Comparison of ENCODE assay signal across 21 cellular contexts in genomic region chr12:5124401-5124800, GRCh38.
DNase-seq lines count a peak whose midpoint lies in the region; ATAC-seq and TF ChIP-seq lines count a peak whose summit lies in the region.
"Had no signal": no experiment of that assay in that cellular context is flagged by ENCODE, and none has a peak within 500 bp of the region (broad histone marks: within the 10 kb centered on the region; RNA-seq: fewer than 3 reads in every experiment).

No MANE protein-coding gene starts in this region.

- H2AK9ac ChIP-seq in IMR-90 (replicated peaks; ENCODE audit: low read depth, low read length, poor library complexity), result no peak overlapping the region

- peak overlapping the region; percentile 70 for H2AFZ ChIP-seq in IMR-90 (replicated peaks; ENCODE audit: low read length, poor library complexity)
- H2AFZ ChIP-seq: GM23248 had no signal

- H3K9me1 ChIP-seq in IMR-90 (ENCODE audit: insufficient read depth, low read length), result no peaks in the 10 kb centered on the region

- no peak overlapping the region; the same call in 1 of the 2 replicates for H3K18ac ChIP-seq in IMR-90 (ENCODE audit: low read depth, low read length)

- H2BK15ac ChIP-seq in IMR-90 (ENCODE audit: low read depth, low read length), result no peak overlapping the region

- no peak overlapping the region for H3K56ac ChIP-seq in IMR-90 (ENCODE audit: extremely low read depth, insufficient read depth, low read length)

- H2BK120ac ChIP-seq in IMR-90 (ENCODE audit: low read depth, low read length), result no peak overlapping the region

- no peaks in the 10 kb centered on the region for H4K20me1 ChIP-seq in IMR-90 (ENCODE audit: insufficient read depth, low read length)

- 0 out of 4 replicates have a peak overlapping the region, but pooled peaks of 1 of the 2 experiments have one; percentile 52 for H4K8ac ChIP-seq in IMR-90 (ENCODE audit: low read depth in 2 of 2, low read length in 2 of 2)

- TF ChIP-seq CTCF in IMR-90 (conservative IDR thresholded peaks at IDR 0.05; ENCODE audit: low read depth, low read length), result no peak
- TF ChIP-seq CTCF in WERI-Rb-1 (IDR thresholded peaks at IDR 0.05; ENCODE audit: low read depth, low read length), result no peak

- H3K27me3 ChIP-seq in IMR-90 (ENCODE audit: control insufficient read depth, insufficient read depth, low read length) (no peaks in the 10 kb centered on the region), WERI-Rb-1 (ENCODE audit: insufficient read depth, low read depth, severe bottlenecking) (no peaks in the 10 kb centered on the region)
- H3K27me3 ChIP-seq: BE2C had no signal

- no peaks in the 10 kb centered on the region for H3K79me1 ChIP-seq in IMR-90 (ENCODE audit: low read depth in 1 of 2, low read length in 2 of 2)

- H2AK5ac ChIP-seq in IMR-90 (ENCODE audit: low read depth, low read length), result no peak overlapping the region

- no peak overlapping the region for H3K9ac ChIP-seq in IMR-90 (ENCODE audit: low read depth, low read length)
- H3K9ac ChIP-seq: GM23248 had no signal

- POLR2A ChIA-PET in IMR-90 (lab: Charles Lee; ENCODE audit: unreplicated experiment), result no interaction called here

- ATAC-seq in IMR-90 (ENCODE audit: low read depth), result no peak
- ATAC-seq: GM12878 had no signal

- in situ Hi-C loops in IMR-90 (cut with MboI; ENCODE audit: low sequenced_read_pairs), result no loop called here

- H3K36me3 ChIP-seq in IMR-90 (ENCODE audit: control insufficient read depth, insufficient read depth, low read length), result no peaks in the 10 kb centered on the region
- H3K36me3 ChIP-seq in WERI-Rb-1, result no peaks in the 10 kb centered on the region
- H3K36me3 ChIP-seq: BE2C had no signal

- peak; percentile 29 for DNase-seq in DMS153 (lab: John Stamatoyannopoulos, UW)
- no peak for DNase-seq in DMS153 treated with DMSO at 0.1 percent for 48 hours (lab: John Stamatoyannopoulos, UW; ENCODE audit: unreplicated experiment)
- no peak for DNase-seq in IMR-90
- peak; percentile 36 for DNase-seq in NCI-H774 (lab: John Stamatoyannopoulos, UW)
- DNase-seq in cerebellar nuclear complex (lab: John Stamatoyannopoulos, UW), result peak; percentile 68 to 86
- no peak for DNase-seq in WERI-Rb-1
- DNase-seq in activated CD8-positive, alpha-beta memory T cell treated with anti-CD3 and anti-CD28 coated beads, Interleukin-2, amount 50 U/mL, for 4 hours, result no peak
- DNase-seq in DMS79 (lab: John Stamatoyannopoulos, UW), result no peak
- DNase-seq: BE2C; Calu3; CD8-positive, alpha-beta memory T cell; GDM1; H7; NCI-H1048; NCI-H1436; NCI-H1930; NCI-H524 had no signal

- no peak overlapping the region for H3K14ac ChIP-seq in IMR-90 (replicated peaks; ENCODE audit: low read depth, low read length)

- H4K5ac ChIP-seq in IMR-90 (ENCODE audit: low read depth, low read length), result no peak overlapping the region

- no peak overlapping the region for H2BK5ac ChIP-seq in IMR-90 (ENCODE audit: low read depth, low read length, poor library complexity, severe bottlenecking)

- H3K27ac ChIP-seq in IMR-90 (ENCODE audit: insufficient read depth, low read length), result no peak overlapping the region
- H3K27ac ChIP-seq in WERI-Rb-1, result no peak overlapping the region
- H3K27ac ChIP-seq: 22Rv1, GM23248, HL-60 had no signal

- no peaks in the 10 kb centered on the region; the same call in 1 of the 2 replicates for H3K4me1 ChIP-seq in IMR-90 (ENCODE audit: control insufficient read depth, insufficient read depth, low read length)
- H3K4me1 ChIP-seq: BE2C had no signal

- no peak overlapping the region for H3K4ac ChIP-seq in IMR-90 (ENCODE audit: low read depth, low read length)

- CTCF ChIA-PET in IMR-90 (lab: Yijun Ruan, JAX), result no interaction called here

- no peak for TF ChIP-seq RAD21 in IMR-90 (IDR thresholded peaks at IDR 0.05; ENCODE audit: low read length)

- intact Hi-C loops in IMR-90 (cut with micrococcal nuclease), result no loop called here

- BruUV-seq in IMR-90 (replicated peaks; lab: Mats Ljungman, UMichigan), result no TSS peak

- TF ChIP-seq POLR2A in IMR-90 (IDR thresholded peaks at IDR 0.05; ENCODE audit: low read depth, low read length), result no peak

- peak overlapping the region; percentile 11; the same call in 1 of the 2 replicates for H2BK20ac ChIP-seq in IMR-90 (ENCODE audit: low read depth, low read length)

- H3K9me3 ChIP-seq in IMR-90 (ENCODE audit: control insufficient read depth, insufficient read depth, low read length), result no peaks in the 10 kb centered on the region
- H3K9me3 ChIP-seq in WERI-Rb-1 (ENCODE audit: severe bottlenecking), result no peaks in the 10 kb centered on the region
- H3K9me3 ChIP-seq: BE2C had no signal

- H3K4me3 ChIP-seq in IMR-90 (ENCODE audit: insufficient read depth, low read depth, low read length), result no peak overlapping the region
- no peak overlapping the region for H3K4me3 ChIP-seq in WERI-Rb-1 (ENCODE audit: low read depth, low read length)
- H3K4me3 ChIP-seq: GM12878, GM23248 had no signal

- H4K91ac ChIP-seq in IMR-90 (ENCODE audit: insufficient read depth, low read depth, low read length), result no peak overlapping the region

- no peak overlapping the region for H3K23ac ChIP-seq in IMR-90 (ENCODE audit: low read depth, low read length)

- H3K4me2 ChIP-seq in IMR-90 (ENCODE audit: low read depth, low read length), result no peak overlapping the region

- dilution Hi-C loops in IMR-90 (cut with HindIII; ENCODE audit: low sequenced_read_pairs, unreplicated experiment), result no loop called here

TF ChIP-seq in IMR-90, 13 proteins besides CTCF, POLR2A, EP300 and RAD21:
- TF ChIP-seq BHLHE40 (IDR thresholded peaks at IDR 0.05; ENCODE audit: low read depth, low read length) (no peak), FOS (IDR thresholded peaks at IDR 0.05; ENCODE audit: low read depth, low read length) (no peak), CEBPB (IDR thresholded peaks at IDR 0.05; ENCODE audit: low read depth, low read length) (no peak), ELK1 (IDR thresholded peaks at IDR 0.05; ENCODE audit: borderline replicate concordance, low read depth, low read length) (no peak), MAZ (IDR thresholded peaks at IDR 0.05; ENCODE audit: borderline replicate concordance, low read depth, low read length) (no peak), MAFK (IDR thresholded peaks at IDR 0.05; ENCODE audit: low read depth, low read length) (no peak), RCOR1 (IDR thresholded peaks at IDR 0.05; ENCODE audit: insufficient replicate concordance, low read length) (no peak), RFX5 (IDR thresholded peaks at IDR 0.05; ENCODE audit: low read depth, low read length) (no peak)

Comparison
In these comparisons a context has a peak if more than half of its experiments do, and no peak if none do; other contexts are left out.
1. DNase-seq: peak in DMS153 (single experiment), NCI-H774 (single experiment) and cerebellar nuclear complex (2 of 2); none in DMS153 treated with DMSO at 0.1 percent for 48 hours (single experiment), IMR-90 (single experiment), WERI-Rb-1 (single experiment), activated CD8-positive, alpha-beta memory T cell treated with anti-CD3 and anti-CD28 coated beads, Interleukin-2, amount 50 U/mL, for 4 hours (single experiment) and DMS79 (single experiment).